1 cellular context compared by ENCODE assay signal in genomic region chr1:41599912-41600311, GRCh38.
TF ChIP-seq lines count a peak whose summit lies in the region.

No MANE protein-coding gene starts in this region.

TF ChIP-seq in HepG2, 621 proteins besides CTCF, POLR2A, EP300 and RAD21 (continued from another document):
- no peak for TF ChIP-seq UBTF (CRISPR knock-in tag; IDR thresholded peaks at IDR 0.05)
- no peak for TF ChIP-seq NR2F1 (CRISPR knock-in tag; IDR thresholded peaks at IDR 0.05)
- no peak for TF ChIP-seq ZBED4 (CRISPR knock-in tag; IDR thresholded peaks at IDR 0.05; ENCODE audit: borderline replicate concordance)
- TF ChIP-seq TEAD3 (CRISPR knock-in tag; optimal IDR thresholded peaks at IDR 0.05; ENCODE audit: borderline replicate concordance): peak; percentile 98
- no peak for TF ChIP-seq ZNF605 (CRISPR knock-in tag; IDR thresholded peaks at IDR 0.05)
